34 cellular contexts compared by ENCODE assay signal in the genomic region with DNA sequence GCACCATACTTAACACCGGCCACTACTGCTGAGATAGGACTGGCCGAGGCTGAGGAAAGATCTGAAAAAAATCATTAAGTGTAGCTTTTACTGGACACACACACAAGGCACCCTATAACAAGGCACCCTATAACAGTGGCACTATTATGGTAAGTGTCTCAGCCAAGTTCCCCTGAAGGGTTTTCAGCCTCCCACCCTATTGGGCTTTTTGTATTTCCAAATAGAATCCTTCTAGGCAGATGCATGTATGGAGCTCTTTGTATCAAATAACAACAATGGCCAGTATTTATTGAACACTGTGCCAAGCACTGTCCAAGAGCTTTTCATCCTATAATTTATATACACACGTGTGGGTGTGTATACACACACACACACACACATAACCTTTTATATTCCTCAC. TPM values are rescaled to one million over a fixed set of nuclear protein-coding genes. Genes with fewer than 3 reads are reported as not detected.
"Had no signal": no experiment of that assay in that cellular context is flagged by ENCODE, and none has a peak within 500 bp of the region (broad histone marks: within the 10 kb centered on the region; RNA-seq: fewer than 3 reads in every experiment).

No MANE protein-coding gene starts in this region.

- DNase-seq: activated CD4-positive, alpha-beta memory T cell treated with anti-CD3 and anti-CD28 coated beads, Interleukin-2, amount 10 ng/mL, durations not matched to agents 7 days and 5 days; activated CD4-positive, alpha-beta T cell treated with anti-CD3 and anti-CD28 coated beads, Interleukin-2, amount 10 ng/mL, durations not matched to agents 7 days and 5 days; activated CD4-positive, CD25-positive, alpha-beta regulatory T cell treated with anti-CD3 and anti-CD28 coated beads, Interleukin-2, amount 50 U/mL, for 72 hours; activated CD8-positive, alpha-beta memory T cell treated with anti-CD3 and anti-CD28 coated beads, Interleukin-2, amount 50 U/mL, for 48 hours; activated gamma-delta T cell; activated naive CD4-positive, alpha-beta T cell treated with anti-CD3 and anti-CD28 coated beads, Interleukin-2, amount 10 ng/mL, durations not matched to agents 7 days and 5 days; activated naive CD8-positive, alpha-beta T cell treated with anti-CD3 and anti-CD28 coated beads, Interleukin-2, amount 10 ng/mL, durations not matched to agents 7 days and 5 days; activated T-cell treated with anti-CD3 and anti-CD28 coated beads, Interleukin-2, amount 50 U/mL, for 24 hours; effector CD4-positive, alpha-beta T cell; esophagus squamous epithelium; glutamatergic neuron; islet precursor cell; left cardiac atrium; left ventricle myocardium superior; naive B cell; ovary; sigmoid colon; small intestine; stimulated activated CD4-positive, alpha-beta T cell treated with anti-CD3 and anti-CD28 coated beads, Interleukin-1b, Interleukin-23, amount 100 ng/mL, for 48 hours; stimulated activated CD4-positive, alpha-beta T cell treated with anti-CD3 and anti-CD28 coated beads, Interleukin-4, amount 100 ng/mL, for 4 hours; stimulated activated CD8-positive, alpha-beta memory T cell treated with anti-CD3 and anti-CD28 coated beads, Interleukin-4, amount 100 ng/mL, for 48 hours; stimulated activated naive CD8-positive, alpha-beta T cell treated with anti-CD3 and anti-CD28 coated beads, Interleukin-15, amount 100 ng/mL, for 72 hours; T-helper 2 cell had no signal

- H3K27me3 Mint-ChIP-seq: activated CD4-positive, alpha-beta memory T cell treated with anti-CD3 and anti-CD28 coated beads, Interleukin-2, amount 10 ng/mL, durations not matched to agents 7 days and 5 days; activated CD4-positive, alpha-beta T cell treated with anti-CD3 and anti-CD28 coated beads, Interleukin-2, amount 10 ng/mL, durations not matched to agents 7 days and 5 days; activated T-cell treated with anti-CD3 and anti-CD28 coated beads, Interleukin-2, amount 50 U/mL, for 24 hours; stimulated activated memory B cell treated with anti-CD40 and anti-IgM and Interleukin-4, amounts not matched to agents 10 μg/mL and 1 μg/mL and 100 μg/mL, for 72 hours had no signal

- H3K4me3 Mint-ChIP-seq: activated CD4-positive, alpha-beta memory T cell treated with anti-CD3 and anti-CD28 coated beads, Interleukin-2, amount 10 ng/mL, durations not matched to agents 7 days and 5 days; activated CD4-positive, alpha-beta T cell treated with anti-CD3 and anti-CD28 coated beads, Interleukin-2, amount 10 ng/mL, durations not matched to agents 7 days and 5 days; activated naive CD4-positive, alpha-beta T cell treated with anti-CD3 and anti-CD28 coated beads, Interleukin-2, amount 10 ng/mL, durations not matched to agents 7 days and 5 days; activated naive CD8-positive, alpha-beta T cell treated with anti-CD3 and anti-CD28 coated beads, Interleukin-2, amount 10 ng/mL, durations not matched to agents 7 days and 5 days; activated T-cell treated with anti-CD3 and anti-CD28 coated beads, Interleukin-2, amount 50 U/mL, for 24 hours; brain; naive B cell; stimulated activated memory B cell treated with anti-CD40 and anti-IgM and Interleukin-4, amounts not matched to agents 10 μg/mL and 1 μg/mL and 100 μg/mL, for 72 hours; stimulated activated naive CD8-positive, alpha-beta T cell treated with anti-CD3 and anti-CD28 coated beads, Interleukin-15, amount 100 ng/mL, for 72 hours had no signal

- H3K4me1 Mint-ChIP-seq: activated CD4-positive, alpha-beta T cell treated with anti-CD3 and anti-CD28 coated beads, Interleukin-2, amount 10 ng/mL, durations not matched to agents 7 days and 5 days; activated naive CD8-positive, alpha-beta T cell treated with anti-CD3 and anti-CD28 coated beads, Interleukin-2, amount 10 ng/mL, durations not matched to agents 7 days and 5 days; stimulated activated memory B cell treated with anti-CD40 and anti-IgM and Interleukin-4, amounts not matched to agents 10 μg/mL and 1 μg/mL and 100 μg/mL, for 72 hours; stimulated activated naive CD8-positive, alpha-beta T cell treated with anti-CD3 and anti-CD28 coated beads, Interleukin-15, amount 100 ng/mL, for 72 hours had no signal

- ATAC-seq: left cardiac atrium; left ventricle myocardium superior; stimulated activated memory B cell treated with anti-CD40 and anti-IgM and Interleukin-4, amounts not matched to agents 10 μg/mL and 1 μg/mL and 100 μg/mL, for 72 hours; stimulated activated naive CD8-positive, alpha-beta T cell treated with anti-CD3 and anti-CD28 coated beads, Interleukin-15, amount 100 ng/mL, for 72 hours had no signal

- H3K27ac Mint-ChIP-seq: activated CD4-positive, alpha-beta memory T cell treated with anti-CD3 and anti-CD28 coated beads, Interleukin-2, amount 10 ng/mL, durations not matched to agents 7 days and 5 days; activated CD4-positive, alpha-beta T cell treated with anti-CD3 and anti-CD28 coated beads, Interleukin-2, amount 10 ng/mL, durations not matched to agents 7 days and 5 days; activated naive CD4-positive, alpha-beta T cell treated with anti-CD3 and anti-CD28 coated beads, Interleukin-2, amount 10 ng/mL, durations not matched to agents 7 days and 5 days; activated naive CD8-positive, alpha-beta T cell treated with anti-CD3 and anti-CD28 coated beads, Interleukin-2, amount 10 ng/mL, durations not matched to agents 7 days and 5 days; activated T-cell treated with anti-CD3 and anti-CD28 coated beads, Interleukin-2, amount 50 U/mL, for 24 hours; brain; naive B cell; stimulated activated memory B cell treated with anti-CD40 and anti-IgM and Interleukin-4, amounts not matched to agents 10 μg/mL and 1 μg/mL and 100 μg/mL, for 72 hours; stimulated activated naive CD8-positive, alpha-beta T cell treated with anti-CD3 and anti-CD28 coated beads, Interleukin-15, amount 100 ng/mL, for 72 hours had no signal

- H3K9me3 Mint-ChIP-seq: activated CD4-positive, alpha-beta memory T cell treated with anti-CD3 and anti-CD28 coated beads, Interleukin-2, amount 10 ng/mL, durations not matched to agents 7 days and 5 days; activated CD4-positive, alpha-beta T cell treated with anti-CD3 and anti-CD28 coated beads, Interleukin-2, amount 10 ng/mL, durations not matched to agents 7 days and 5 days; activated naive CD4-positive, alpha-beta T cell treated with anti-CD3 and anti-CD28 coated beads, Interleukin-2, amount 10 ng/mL, durations not matched to agents 7 days and 5 days; activated naive CD8-positive, alpha-beta T cell treated with anti-CD3 and anti-CD28 coated beads, Interleukin-2, amount 10 ng/mL, durations not matched to agents 7 days and 5 days; activated T-cell treated with anti-CD3 and anti-CD28 coated beads, Interleukin-2, amount 50 U/mL, for 24 hours; brain; naive B cell; stimulated activated memory B cell treated with anti-CD40 and anti-IgM and Interleukin-4, amounts not matched to agents 10 μg/mL and 1 μg/mL and 100 μg/mL, for 72 hours; stimulated activated naive CD8-positive, alpha-beta T cell treated with anti-CD3 and anti-CD28 coated beads, Interleukin-15, amount 100 ng/mL, for 72 hours had no signal

- FAIRE-seq: frontal cortex, small intestine had no signal

- H3K27ac ChIP-seq: ascending aorta, cardiac muscle cell, epithelial cell of prostate, esophagus squamous epithelium, ovary, prostate gland, sigmoid colon, suprapubic skin, tibial nerve had no signal

- H3K36me3 Mint-ChIP-seq: activated naive CD4-positive, alpha-beta T cell treated with anti-CD3 and anti-CD28 coated beads, Interleukin-2, amount 10 ng/mL, durations not matched to agents 7 days and 5 days; activated naive CD8-positive, alpha-beta T cell treated with anti-CD3 and anti-CD28 coated beads, Interleukin-2, amount 10 ng/mL, durations not matched to agents 7 days and 5 days; brain; naive B cell; stimulated activated memory B cell treated with anti-CD40 and anti-IgM and Interleukin-4, amounts not matched to agents 10 μg/mL and 1 μg/mL and 100 μg/mL, for 72 hours had no signal

RNA-seq across cellular contexts. Expression of gene ACSBG1, which starts 23.3 kb away (rescaled TPM):
- total RNA-seq: activated CD4-positive, alpha-beta memory T cell treated with anti-CD3 and anti-CD28 coated beads, Interleukin-2, amount 10 ng/mL, durations not matched to agents 7 days and 5 days; activated CD4-positive, alpha-beta T cell treated with anti-CD3 and anti-CD28 coated beads, Interleukin-2, amount 10 ng/mL, durations not matched to agents 7 days and 5 days; ascending aorta; chondrocyte; lung microvascular endothelial cell had no signal
